Comparison of ENCODE assay signal across 1 cellular context in genomic region chr12:120353556-120354317, GRCh38.
A peak's percentile ranks its signal among the peaks of the same experiment; 100 is the strongest.
TF ChIP-seq lines count a peak whose summit lies in the region.

No MANE protein-coding gene starts in this region.

TF ChIP-seq in HepG2, 621 proteins besides CTCF, POLR2A, EP300 and RAD21:
- no peak for TF ChIP-seq SP2 (CRISPR knock-in tag; IDR thresholded peaks at IDR 0.05)
- TF ChIP-seq SP5 (CRISPR knock-in tag; IDR thresholded peaks at IDR 0.05; ENCODE audit: borderline replicate concordance, low read depth), result no peak
- no peak for TF ChIP-seq TERF1 (CRISPR knock-in tag; IDR thresholded peaks at IDR 0.05)
- no peak for TF ChIP-seq ZNF639 (CRISPR knock-in tag; conservative IDR thresholded peaks at IDR 0.05)
- TF ChIP-seq ZNF629 (CRISPR knock-in tag; conservative IDR thresholded peaks at IDR 0.05), result 0 out of 2 replicates have a peak, but pooled peaks have one; percentile 21
- TF ChIP-seq MIXL1 (CRISPR knock-in tag; IDR thresholded peaks at IDR 0.05), result no peak
- TF ChIP-seq ZMYM2 (CRISPR knock-in tag; IDR thresholded peaks at IDR 0.05), result no peak
